Comparison of ENCODE assay signal across 8 cellular contexts in the genomic region with DNA sequence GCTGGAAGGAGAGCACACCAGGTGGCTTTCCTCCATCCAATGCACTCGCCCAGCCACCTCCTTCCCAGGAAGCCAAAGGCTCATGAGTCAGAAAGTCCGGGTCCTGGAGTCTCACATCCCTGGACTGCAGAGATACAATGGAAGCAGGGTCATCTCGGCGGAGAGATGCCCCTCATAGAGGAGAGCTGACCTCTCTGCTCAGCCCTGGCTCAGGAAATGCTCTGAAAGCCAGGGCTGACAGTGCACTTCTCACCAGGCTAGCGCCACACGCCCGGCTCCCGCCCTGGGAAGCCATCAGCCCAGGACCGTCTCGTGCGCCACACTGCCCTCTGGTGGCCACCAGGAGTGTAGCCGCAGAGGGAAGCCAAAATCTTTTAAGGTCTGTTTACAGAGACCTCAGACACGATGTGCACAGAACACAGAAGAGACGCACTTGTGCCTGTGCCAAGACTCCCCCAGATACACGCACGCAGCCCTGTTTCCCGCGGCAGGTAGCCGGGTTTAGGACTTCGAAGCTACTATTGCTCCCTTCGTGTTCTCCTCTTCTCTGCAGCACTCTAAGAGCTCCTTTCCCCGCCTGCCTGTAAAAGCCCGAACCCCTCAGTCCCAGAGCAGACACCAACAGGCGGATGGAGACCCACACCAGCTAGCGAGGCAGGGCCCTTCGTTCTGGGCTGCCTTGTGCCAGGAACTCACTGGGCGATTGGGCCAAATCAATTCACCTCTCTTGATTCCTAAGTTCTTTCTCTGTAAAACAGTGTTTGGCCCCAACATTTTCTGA. TPM values are rescaled to one million over a fixed set of nuclear protein-coding genes. Genes with fewer than 3 reads are reported as not detected.
DNase-seq lines count a peak whose midpoint lies in the region; ATAC-seq and TF ChIP-seq lines count a peak whose summit lies in the region.

No MANE protein-coding gene starts in this region.

- DNase-seq in NK-92 treated with Interleukin-12 subunit alpha and Interleukin-12 subunit beta, amount 100 ng/mL, for 24 hours (lab: John Stamatoyannopoulos, UW) = peak; percentile 47
- DNase-seq in NK-92 (lab: John Stamatoyannopoulos, UW; ENCODE audit: unreplicated experiment) (no peak), NCI-H2029 treated with DMSO at 0.1 percent for 48 hours (lab: John Stamatoyannopoulos, UW) (peak; percentile 34), WERI-Rb-1 (peak; percentile 75), T47D (ENCODE audit: low read depth in 1 of 2, low spot score in 1 of 2) (peak; percentile 68 to 75), immature natural killer cell (peak; percentile 40 to 53 (median 50))
- DNase-seq in stimulated activated CD4-positive, alpha-beta T cell treated with anti-CD3 and anti-CD28 coated beads, Interleukin-1b, Interleukin-23, amount 100 ng/mL, for 1 hour (ENCODE audit: low read depth in 2 of 2) = peak; percentile 45 to 53

- no peaks in the 10 kb centered on the region for H3K36me3 Mint-ChIP-seq in immature natural killer cell

- no peak overlapping the region for H3K27ac Mint-ChIP-seq in immature natural killer cell

- H3K27ac ChIP-seq in WERI-Rb-1 = no peak overlapping the region

- no peak overlapping the region for H3K4me3 Mint-ChIP-seq in immature natural killer cell

- H3K27me3 Mint-ChIP-seq in immature natural killer cell (ENCODE audit: low read depth in 3 of 3) = peaks cover 1 to 15% (median 3%) of the 10 kb centered on the region in 3 donors

- H3K4me1 Mint-ChIP-seq in immature natural killer cell = peaks cover 4 to 7% of the 10 kb centered on the region in 2 donors

- ATAC-seq in HG02970 (IDR thresholded peaks at IDR 0.05; ENCODE audit: low FRiP score, unreplicated experiment) = peak; percentile 74

- no peak overlapping the region for H3K4me3 ChIP-seq in WERI-Rb-1 (ENCODE audit: low read depth, low read length)

- H3K9me3 ChIP-seq in WERI-Rb-1 (ENCODE audit: severe bottlenecking) = no peaks in the 10 kb centered on the region

- H3K36me3 ChIP-seq in WERI-Rb-1 = no peaks in the 10 kb centered on the region

- H3K9me3 Mint-ChIP-seq in immature natural killer cell = no peaks in the 10 kb centered on the region

- TF ChIP-seq CTCF in WERI-Rb-1 (IDR thresholded peaks at IDR 0.05; ENCODE audit: low read depth, low read length) = peak; percentile 90

- peaks cover 29% of the 10 kb centered on the region for H3K27me3 ChIP-seq in WERI-Rb-1 (ENCODE audit: insufficient read depth, low read depth, severe bottlenecking)

- in situ Hi-C loops in T47D (cut with HindIII; ENCODE audit: low pct_unique_long_range_greater_than_20kb, low sequenced_read_pairs) = no loop called here

RNA-seq across cellular contexts. Expression of gene NTRK3, which starts 9.7 kb away (rescaled TPM):
- polyA plus RNA-seq in immature natural killer cell = not detected
